In genomic region chr7:8277394-8277982, GRCh38 we compare ENCODE assay signal across 11 cellular contexts. TPM values are rescaled to one million over a fixed set of nuclear protein-coding genes. Genes with fewer than 3 reads are reported as not detected.
DNase-seq lines count a peak whose midpoint lies in the region; ATAC-seq, FAIRE-seq and TF ChIP-seq lines count a peak whose summit lies in the region.
"Had no signal": no experiment of that assay in that cellular context is flagged by ENCODE, and none has a peak within 500 bp of the region (broad histone marks: within the 10 kb centered on the region; RNA-seq: fewer than 3 reads in every experiment).

No MANE protein-coding gene starts in this region.

- H3K27ac ChIP-seq in small intestine (ENCODE audit: low read depth in 1 of 2, low read length in 1 of 2) (no peak overlapping the region), substantia nigra (ENCODE audit: low read depth, low read length, poor library complexity, severe bottlenecking) (no peak overlapping the region)

- H3K36me3 ChIP-seq in bronchial epithelial cell (ENCODE audit: control insufficient read depth, insufficient read depth, low read length) (no peaks in the 10 kb centered on the region), small intestine (ENCODE audit: control insufficient read depth in 2 of 2, insufficient read depth in 2 of 2, low read length in 2 of 2) (no peaks in the 10 kb centered on the region)

- peak; percentile 36 for TF ChIP-seq CTCF in bronchial epithelial cell (IDR thresholded peaks at IDR 0.05; ENCODE audit: insufficient read depth, low read length, severe bottlenecking)

- FAIRE-seq in bronchial epithelial cell (lab: Jason Lieb, UNC), result no peak
- FAIRE-seq in small intestine (lab: Jason Lieb, UNC), result no peak

- no peaks in the 10 kb centered on the region for H3K9me3 ChIP-seq in small intestine (ENCODE audit: control insufficient read depth, low read depth)

- H3K27me3 ChIP-seq in bronchial epithelial cell (ENCODE audit: control insufficient read depth, insufficient read depth, low read length) (no peaks in the 10 kb centered on the region), small intestine (ENCODE audit: control insufficient read depth in 2 of 2, insufficient read depth in 2 of 2, low read length in 2 of 2) (no peaks in the 10 kb centered on the region)

- H3K4me1 ChIP-seq in small intestine (ENCODE audit: control insufficient read depth in 2 of 2, insufficient read depth in 1 of 2, low read depth in 1 of 2, low read length in 1 of 2), result no peaks in the 10 kb centered on the region

- 36 to 64% (median 40%) methylated on average over 3 of the region's 3 CpGs for WGBS in small intestine, 3 donors

- H3K4me3 ChIP-seq in bronchial epithelial cell (ENCODE audit: low read depth, low read length), result no peak overlapping the region
- H3K4me3 ChIP-seq in small intestine (ENCODE audit: low read depth in 1 of 2, low read length in 2 of 2), result no peak overlapping the region

- peak; percentile 2 for DNase-seq in NOMO-1 treated with DMSO at 0.1 percent for 48 hours (lab: John Stamatoyannopoulos, UW; ENCODE audit: unreplicated experiment)
- DNase-seq in NOMO-1 treated with dmso at 0.1 percent for 144 hours (lab: John Stamatoyannopoulos, UW; ENCODE audit: unreplicated experiment), result no peak
- peak; percentile 49 for DNase-seq in NAMALWA (ENCODE audit: low spot score)
- peak; percentile 23 for DNase-seq in bronchial epithelial cell (ENCODE audit: low read depth)
- peak; percentile 66 for DNase-seq in small intestine
- no peak for DNase-seq in substantia nigra (lab: John Stamatoyannopoulos, UW)
- DNase-seq: activated gamma-delta T cell, NCI-H1048, T-helper 9 cell had no signal

- ATAC-seq in HG03039 (IDR thresholded peaks at IDR 0.05; ENCODE audit: unreplicated experiment) (no peak), HG03521 (IDR thresholded peaks at IDR 0.05; ENCODE audit: unreplicated experiment) (no peak)

RNA-seq across cellular contexts. Expression of gene ICA1, which starts 15.5 kb away (rescaled TPM):
- total RNA-seq in bronchial epithelial cell, result 10.5 and 14.8 TPM in 2 replicates
- 10 to 100 TPM; 32.1 to 49.9 (median 41.6) TPM for polyA plus RNA-seq in small intestine

Comparison
In these comparisons a context has a peak if more than half of its experiments do, and no peak if none do; other contexts are left out.
1. DNase-seq: peak in NOMO-1 treated with DMSO at 0.1 percent for 48 hours (single experiment), NAMALWA (single experiment), bronchial epithelial cell (single experiment) and small intestine (single experiment); none in NOMO-1 treated with dmso at 0.1 percent for 144 hours (single experiment) and substantia nigra (0 of 49).